ENCODE assay signal across 8 cellular contexts in the genomic region with DNA sequence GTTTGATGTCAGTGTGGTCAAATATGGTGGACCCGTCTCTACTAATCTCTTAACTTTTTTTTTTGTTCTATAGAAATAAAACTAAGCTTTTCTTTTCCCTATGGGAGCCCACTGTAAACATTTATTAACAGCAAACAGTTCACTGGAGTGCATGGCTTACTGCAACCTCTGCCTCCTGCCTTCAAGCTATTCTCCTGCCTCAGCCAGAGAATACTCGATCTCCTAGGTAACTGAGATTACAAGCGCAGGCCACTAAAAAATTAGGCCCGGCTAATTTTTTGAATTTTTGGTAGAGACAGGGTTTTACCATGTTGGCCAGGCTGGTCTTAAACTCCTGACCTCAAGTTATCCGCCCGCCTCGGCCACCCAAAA.
A peak's percentile ranks its signal among the peaks of the same experiment; 100 is the strongest.
DNase-seq lines count a peak whose midpoint lies in the region; ATAC-seq and TF ChIP-seq lines count a peak whose summit lies in the region.
"Not testable (repeated sequence)": the region's sequence is repeated elsewhere in the genome, so short reads cannot be mapped to it uniquely, and the experiment has no call there.

No MANE protein-coding gene starts in this region.

- peaks cover 37% of the 10 kb centered on the region for H3K4me1 Mint-ChIP-seq in CD8-positive, alpha-beta T cell (ENCODE audit: low read depth)
- peaks cover 11% of the 10 kb centered on the region for H3K4me1 Mint-ChIP-seq in activated T-helper 2 cell treated with anti-CD3 and anti-CD28 coated beads, Interferon-gamma antibody, Interleukin-2, Interleukin-4, amounts not matched to agents 10 μg/mL and 5 μg/mL and 100 μg/mL, durations not matched to agents 14 hours and 24 hours and 36 hours (ENCODE audit: low read depth)
- H3K4me1 Mint-ChIP-seq in dendritic cell treated with granulocyte-macrophage colony-stimulating factor and Interleukin-4, amounts not matched to agents 40 ng/mL and 50 ng/mL, for 4 days (ENCODE audit: low read depth): peaks cover 28% of the 10 kb centered on the region
- not testable (repeated sequence) for H3K4me1 Mint-ChIP-seq in neural progenitor cell

- not testable (repeated sequence) for TF ChIP-seq CTCF in CD8-positive, alpha-beta T cell (IDR thresholded peaks at IDR 0.05); neural progenitor cell (IDR thresholded peaks at IDR 0.05); suprapubic skin (IDR thresholded peaks at IDR 0.05)

- H3K27me3 ChIP-seq in CD8-positive, alpha-beta T cell (ENCODE audit: insufficient read depth, low read length); iPS-20b (ENCODE audit: insufficient read depth, low read length); neural progenitor cell; suprapubic skin: not testable (repeated sequence)

- TF ChIP-seq POLR2A in suprapubic skin (IDR thresholded peaks at IDR 0.05): not testable (repeated sequence)

- peaks cover 12% of the 10 kb centered on the region for H3K4me1 ChIP-seq in CD8-positive, alpha-beta T cell (ENCODE audit: insufficient read depth, low read length)
- not testable (repeated sequence) for H3K4me1 ChIP-seq in iPS-20b (ENCODE audit: insufficient read depth, low read length); neural progenitor cell; suprapubic skin

- H3F3A ChIP-seq in neural progenitor cell (ENCODE audit: low read depth): peaks cover 13% of the 10 kb centered on the region

- peak overlapping the region; percentile 70 for H3K4me3 ChIP-seq in CD8-positive, alpha-beta T cell (ENCODE audit: low read depth, low read length)
- peak overlapping the region; percentile 79; the same call in 1 of the 2 replicates for H3K4me3 ChIP-seq in iPS-20b (ENCODE audit: low read length)
- peak overlapping the region; percentile 53 for H3K4me3 ChIP-seq in neural progenitor cell
- peak overlapping the region; percentile 58 for H3K4me3 ChIP-seq in suprapubic skin

- not testable (repeated sequence) for H3K27me3 Mint-ChIP-seq in CD8-positive, alpha-beta T cell (ENCODE audit: low read depth); activated T-helper 2 cell treated with anti-CD3 and anti-CD28 coated beads, Interferon-gamma antibody, Interleukin-2, Interleukin-4, amounts not matched to agents 10 μg/mL and 5 μg/mL and 100 μg/mL, durations not matched to agents 14 hours and 24 hours and 36 hours (ENCODE audit: low read depth); dendritic cell treated with granulocyte-macrophage colony-stimulating factor and Interleukin-4, amounts not matched to agents 40 ng/mL and 50 ng/mL, for 4 days; neural progenitor cell (ENCODE audit: insufficient read depth, low read depth)

- H3K27ac Mint-ChIP-seq in CD8-positive, alpha-beta T cell: peak overlapping the region; percentile 100
- peak overlapping the region; percentile 96 for H3K27ac Mint-ChIP-seq in activated T-helper 2 cell treated with anti-CD3 and anti-CD28 coated beads, Interferon-gamma antibody, Interleukin-2, Interleukin-4, amounts not matched to agents 10 μg/mL and 5 μg/mL and 100 μg/mL, durations not matched to agents 14 hours and 24 hours and 36 hours
- H3K27ac Mint-ChIP-seq in dendritic cell treated with granulocyte-macrophage colony-stimulating factor and Interleukin-4, amounts not matched to agents 40 ng/mL and 50 ng/mL, for 4 days: peak overlapping the region; percentile 88
- peak overlapping the region; percentile 44 for H3K27ac Mint-ChIP-seq in neural progenitor cell

- not testable (repeated sequence) for DNase-seq in CD8-positive, alpha-beta T cell; activated T-helper 2 cell treated with anti-CD3 and anti-CD28 coated beads, Interferon-gamma antibody, Interleukin-2, Interleukin-4, amounts not matched to agents 10 μg/mL and 5 μg/mL and 100 μg/mL, durations not matched to agents 14 hours and 24 hours and 36 hours (ENCODE audit: low spot score); neural progenitor cell (ENCODE audit: low spot score); suprapubic skin (ENCODE audit: low spot score in 2 of 2)
- peak; percentile 8 for DNase-seq in RPMI7951 (ENCODE audit: low read depth)

- H3K9me3 Mint-ChIP-seq in CD8-positive, alpha-beta T cell; activated T-helper 2 cell treated with anti-CD3 and anti-CD28 coated beads, Interferon-gamma antibody, Interleukin-2, Interleukin-4, amounts not matched to agents 10 μg/mL and 5 μg/mL and 100 μg/mL, durations not matched to agents 14 hours and 24 hours and 36 hours; dendritic cell treated with granulocyte-macrophage colony-stimulating factor and Interleukin-4, amounts not matched to agents 40 ng/mL and 50 ng/mL, for 4 days; neural progenitor cell: not testable (repeated sequence)

- H3K4me3 Mint-ChIP-seq in CD8-positive, alpha-beta T cell: peak overlapping the region; percentile 100
- H3K4me3 Mint-ChIP-seq in activated T-helper 2 cell treated with anti-CD3 and anti-CD28 coated beads, Interferon-gamma antibody, Interleukin-2, Interleukin-4, amounts not matched to agents 10 μg/mL and 5 μg/mL and 100 μg/mL, durations not matched to agents 14 hours and 24 hours and 36 hours (ENCODE audit: low read depth): peak overlapping the region; percentile 94
- peak overlapping the region; percentile 87 for H3K4me3 Mint-ChIP-seq in dendritic cell treated with granulocyte-macrophage colony-stimulating factor and Interleukin-4, amounts not matched to agents 40 ng/mL and 50 ng/mL, for 4 days
- peak overlapping the region; percentile 95 for H3K4me3 Mint-ChIP-seq in neural progenitor cell

- H3K36me3 Mint-ChIP-seq in CD8-positive, alpha-beta T cell: peaks cover 13% of the 10 kb centered on the region
- peaks cover 11% of the 10 kb centered on the region for H3K36me3 Mint-ChIP-seq in activated T-helper 2 cell treated with anti-CD3 and anti-CD28 coated beads, Interferon-gamma antibody, Interleukin-2, Interleukin-4, amounts not matched to agents 10 μg/mL and 5 μg/mL and 100 μg/mL, durations not matched to agents 14 hours and 24 hours and 36 hours (ENCODE audit: low read depth)
- peaks cover 13% of the 10 kb centered on the region for H3K36me3 Mint-ChIP-seq in dendritic cell treated with granulocyte-macrophage colony-stimulating factor and Interleukin-4, amounts not matched to agents 40 ng/mL and 50 ng/mL, for 4 days (ENCODE audit: low read depth)
- peaks cover 10% of the 10 kb centered on the region for H3K36me3 Mint-ChIP-seq in neural progenitor cell

- CTCF ChIA-PET in CD8-positive, alpha-beta T cell (lab: Charles Lee): not testable (repeated sequence)

- ATAC-seq in CD8-positive, alpha-beta T cell: not testable (repeated sequence)
- ATAC-seq in HG03571 (IDR thresholded peaks at IDR 0.05; ENCODE audit: unreplicated experiment): peak; percentile 17

- peak overlapping the region; percentile 94 for H3K27ac ChIP-seq in CD8-positive, alpha-beta T cell (ENCODE audit: low read depth, low read length)
- H3K27ac ChIP-seq in iPS-20b (ENCODE audit: low read length); neural progenitor cell; suprapubic skin: not testable (repeated sequence)

- peak overlapping the region; percentile 73 for H3K4me2 ChIP-seq in neural progenitor cell

- H3K79me2 ChIP-seq in neural progenitor cell (ENCODE audit: low read depth): not testable (repeated sequence)

- H4K20me1 ChIP-seq in neural progenitor cell (ENCODE audit: low read depth): not testable (repeated sequence)

- POLR2A ChIA-PET in CD8-positive, alpha-beta T cell (lab: Charles Lee): interaction anchor here (0.9 kb wide), 1 partner anchor 31 kb away, joined by 3 read pairs; no protein-coding TSS in a partner anchor

- not testable (repeated sequence) for TF ChIP-seq EP300 in suprapubic skin (IDR thresholded peaks at IDR 0.05)

- not testable (repeated sequence) for H3K9me3 ChIP-seq in CD8-positive, alpha-beta T cell (ENCODE audit: low read length); iPS-20b (ENCODE audit: insufficient read depth, low read depth, low read length); neural progenitor cell (ENCODE audit: low read depth); suprapubic skin

- H2AFZ ChIP-seq in neural progenitor cell (replicated peaks): not testable (repeated sequence)

- intact Hi-C loops in CD8-positive, alpha-beta T cell (cut with DNase I, micrococcal nuclease): loop anchor here in 1 of 2 experiments (2.0 kb wide), 1 partner anchor 14 kb away; no protein-coding TSS in a partner anchor
- intact Hi-C loops in activated T-helper 2 cell treated with anti-CD3 and anti-CD28 coated beads, Interferon-gamma antibody, Interleukin-2, Interleukin-4, amounts not matched to agents 10 μg/mL and 5 μg/mL and 100 μg/mL, durations not matched to agents 14 hours and 24 hours and 36 hours (cut with micrococcal nuclease); dendritic cell treated with granulocyte-macrophage colony-stimulating factor and Interleukin-4, amounts not matched to agents 40 ng/mL and 50 ng/mL, for 4 days (cut with micrococcal nuclease): not testable (repeated sequence)

- not testable (repeated sequence) for H3K9ac ChIP-seq in iPS-20b (ENCODE audit: low read depth, low read length); neural progenitor cell

- H3K36me3 ChIP-seq in CD8-positive, alpha-beta T cell (ENCODE audit: insufficient read depth, low read length); iPS-20b (ENCODE audit: insufficient read depth, low read depth, low read length); neural progenitor cell; suprapubic skin: not testable (repeated sequence)

- WGBS in suprapubic skin: 47% methylated on average over 3 of the region's 7 CpGs

Comparison
In these comparisons a context has a peak if more than half of its experiments do, and no peak if none do; other contexts are left out.
1. H3K27ac Mint-ChIP-seq: peak in every context shown above with its lines; median percentile 100 in CD8-positive, alpha-beta T cell; 96 in activated T-helper 2 cell treated with anti-CD3 and anti-CD28 coated beads, Interferon-gamma antibody, Interleukin-2, Interleukin-4, amounts not matched to agents 10 μg/mL and 5 μg/mL and 100 μg/mL, durations not matched to agents 14 hours and 24 hours and 36 hours; 88 in dendritic cell treated with granulocyte-macrophage colony-stimulating factor and Interleukin-4, amounts not matched to agents 40 ng/mL and 50 ng/mL, for 4 days; 44 in neural progenitor cell.